ENCODE assay signal across 1 cellular context in the genomic region with DNA sequence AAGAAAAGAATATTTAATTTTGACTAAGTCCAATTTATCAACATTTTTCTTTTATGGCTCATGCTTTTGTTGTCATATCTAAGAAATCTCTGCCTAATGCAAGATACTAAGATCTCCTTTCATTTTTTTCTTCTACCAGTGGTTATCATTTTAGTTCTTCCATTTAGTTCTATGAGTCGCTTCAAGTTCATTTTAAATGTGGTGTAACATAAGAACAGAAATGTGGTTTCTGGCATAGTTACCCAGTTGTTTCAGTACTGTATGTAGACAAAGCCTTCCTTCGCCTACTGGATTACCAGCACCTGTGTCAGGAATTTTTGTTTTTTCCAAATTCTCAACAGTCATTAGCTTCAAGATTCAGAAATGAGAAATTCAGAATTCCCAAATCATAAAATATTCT.
TF ChIP-seq lines count a peak whose summit lies in the region.

No MANE protein-coding gene starts in this region.

TF ChIP-seq in SK-N-SH, 30 proteins besides CTCF, POLR2A, EP300 and RAD21 (continued from another document):
- TF ChIP-seq, protein P1, sequence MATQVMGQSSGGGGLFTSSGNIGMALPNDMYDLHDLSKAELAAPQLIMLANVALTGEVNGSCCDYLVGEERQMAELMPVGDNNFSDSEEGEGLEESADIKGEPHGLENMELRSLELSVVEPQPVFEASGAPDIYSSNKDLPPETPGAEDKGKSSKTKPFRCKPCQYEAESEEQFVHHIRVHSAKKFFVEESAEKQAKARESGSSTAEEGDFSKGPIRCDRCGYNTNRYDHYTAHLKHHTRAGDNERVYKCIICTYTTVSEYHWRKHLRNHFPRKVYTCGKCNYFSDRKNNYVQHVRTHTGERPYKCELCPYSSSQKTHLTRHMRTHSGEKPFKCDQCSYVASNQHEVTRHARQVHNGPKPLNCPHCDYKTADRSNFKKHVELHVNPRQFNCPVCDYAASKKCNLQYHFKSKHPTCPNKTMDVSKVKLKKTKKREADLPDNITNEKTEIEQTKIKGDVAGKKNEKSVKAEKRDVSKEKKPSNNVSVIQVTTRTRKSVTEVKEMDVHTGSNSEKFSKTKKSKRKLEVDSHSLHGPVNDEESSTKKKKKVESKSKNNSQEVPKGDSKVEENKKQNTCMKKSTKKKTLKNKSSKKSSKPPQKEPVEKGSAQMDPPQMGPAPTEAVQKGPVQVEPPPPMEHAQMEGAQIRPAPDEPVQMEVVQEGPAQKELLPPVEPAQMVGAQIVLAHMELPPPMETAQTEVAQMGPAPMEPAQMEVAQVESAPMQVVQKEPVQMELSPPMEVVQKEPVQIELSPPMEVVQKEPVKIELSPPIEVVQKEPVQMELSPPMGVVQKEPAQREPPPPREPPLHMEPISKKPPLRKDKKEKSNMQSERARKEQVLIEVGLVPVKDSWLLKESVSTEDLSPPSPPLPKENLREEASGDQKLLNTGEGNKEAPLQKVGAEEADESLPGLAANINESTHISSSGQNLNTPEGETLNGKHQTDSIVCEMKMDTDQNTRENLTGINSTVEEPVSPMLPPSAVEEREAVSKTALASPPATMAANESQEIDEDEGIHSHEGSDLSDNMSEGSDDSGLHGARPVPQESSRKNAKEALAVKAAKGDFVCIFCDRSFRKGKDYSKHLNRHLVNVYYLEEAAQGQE (IDR thresholded peaks at IDR 0.05; ENCODE audit: low read depth, low read length), result no peak
